ENCODE assay signal across 18 cellular contexts in genomic region chr1:11977625-11978024, GRCh38. TPM values are rescaled to one million over a fixed set of nuclear protein-coding genes. Genes with fewer than 3 reads are reported as not detected.
DNase-seq lines count a peak whose midpoint lies in the region; ATAC-seq and TF ChIP-seq lines count a peak whose summit lies in the region.
"Had no signal": no experiment of that assay in that cellular context is flagged by ENCODE, and none has a peak within 500 bp of the region (broad histone marks: within the 10 kb centered on the region; RNA-seq: fewer than 3 reads in every experiment).

No MANE protein-coding gene starts in this region.

- H3K9me3 Mint-ChIP-seq in Caco-2 (ENCODE audit: unreplicated experiment) = no peaks in the 10 kb centered on the region
- H3K9me3 Mint-ChIP-seq: activated CD4-positive, alpha-beta T cell treated with anti-CD3 and anti-CD28 coated beads, Interleukin-2, amount 10 ng/mL, durations not matched to agents 7 days and 5 days had no signal

- CTCF ChIA-PET in Caco-2 (lab: Charles Lee) = no interaction called here

- no peak overlapping the region for H3K4me3 ChIP-seq in Caco-2 (ENCODE audit: low read depth, low read length)
- H3K4me3 ChIP-seq in adipocyte (ENCODE audit: low read length) = no peak overlapping the region
- no peak overlapping the region for H3K4me3 ChIP-seq in fibroblast of villous mesenchyme (ENCODE audit: low read depth, low read length)
- H3K4me3 ChIP-seq: left lung, mucosa of descending colon had no signal

- H3K27me3 ChIP-seq in Caco-2 (replicated peaks; ENCODE audit: control insufficient read depth, insufficient read depth, low read length) = no peaks in the 10 kb centered on the region
- no peaks in the 10 kb centered on the region for H3K27me3 ChIP-seq in adipocyte (replicated peaks; ENCODE audit: control insufficient read depth, insufficient read depth, low read length)
- H3K27me3 ChIP-seq: left lung had no signal

- peaks cover 19% of the 10 kb centered on the region for H3K4me1 ChIP-seq in Caco-2
- peaks cover 26% of the 10 kb centered on the region for H3K4me1 ChIP-seq in adipocyte (ENCODE audit: control insufficient read depth, insufficient read depth, low read length)

- H3K36me3 Mint-ChIP-seq in Caco-2 (ENCODE audit: insufficient read depth, unreplicated experiment) = peaks cover 45% of the 10 kb centered on the region

- H3K27ac Mint-ChIP-seq in Caco-2 (ENCODE audit: unreplicated experiment) = peak overlapping the region; percentile 29
- H3K27ac Mint-ChIP-seq: activated CD4-positive, alpha-beta T cell treated with anti-CD3 and anti-CD28 coated beads, Interleukin-2, amount 10 ng/mL, durations not matched to agents 7 days and 5 days had no signal

- no peak for TF ChIP-seq CTCF in AG09319 (IDR thresholded peaks at IDR 0.05; ENCODE audit: low read depth, low read length)
- TF ChIP-seq CTCF in Caco-2 (IDR thresholded peaks at IDR 0.05; ENCODE audit: insufficient read depth in 1 of 2, low read depth in 1 of 2, low read length in 1 of 2, severe bottlenecking in 1 of 2, unreplicated experiment in 1 of 2) = no peak
- TF ChIP-seq CTCF in fibroblast of villous mesenchyme (IDR thresholded peaks at IDR 0.05; ENCODE audit: insufficient read depth, low read depth, low read length) = no peak

- H3K9me3 ChIP-seq in Caco-2 = no peaks in the 10 kb centered on the region
- H3K9me3 ChIP-seq in adipocyte (ENCODE audit: control insufficient read depth, low read length) = no peaks in the 10 kb centered on the region
- H3K9me3 ChIP-seq: left lung, mucosa of descending colon had no signal

- no TSS peak for BruUV-seq in Caco-2 (replicated peaks; lab: Mats Ljungman, UMichigan)

- H3K27me3 Mint-ChIP-seq in Caco-2 (ENCODE audit: insufficient read depth, unreplicated experiment) = no peaks in the 10 kb centered on the region
- H3K27me3 Mint-ChIP-seq: activated CD4-positive, alpha-beta T cell treated with anti-CD3 and anti-CD28 coated beads, Interleukin-2, amount 10 ng/mL, durations not matched to agents 7 days and 5 days had no signal

- DNase-seq in AG09319 (ENCODE audit: extremely low read depth, low read depth) (peak; percentile 57), Caco-2 (no peak), adipocyte (ENCODE audit: low read depth) (peak; percentile 92), fibroblast of villous mesenchyme (ENCODE audit: low read depth) (peak; percentile 70), NCI-H774 (lab: John Stamatoyannopoulos, UW) (no peak)
- no peak for DNase-seq in stimulated activated CD4-positive, alpha-beta T cell treated with anti-CD3 and anti-CD28 coated beads, Interleukin-1b, Interleukin-23, amount 100 ng/mL, for 48 hours
- DNase-seq: activated CD4-positive, alpha-beta T cell treated with anti-CD3 and anti-CD28 coated beads, Interleukin-2, amount 10 ng/mL, durations not matched to agents 7 days and 5 days; activated CD8-positive, alpha-beta memory T cell treated with anti-CD3 and anti-CD28 coated beads, Interleukin-2, amount 50 U/mL, for 4 hours; activated gamma-delta T cell; cortex of kidney; left lung; mucosa of descending colon; NCI-H1694; nucleus accumbens; stimulated activated CD4-positive, alpha-beta T cell treated with anti-CD3 and anti-CD28 coated beads, Interleukin-2, amount 100 ng/mL, for 24 hours; SW 1271 had no signal

- H3K36me3 ChIP-seq in Caco-2 (ENCODE audit: control insufficient read depth, insufficient read depth, low read length) = no peaks in the 10 kb centered on the region; the same call in none of the 2 replicates
- peaks cover 27% of the 10 kb centered on the region for H3K36me3 ChIP-seq in adipocyte (ENCODE audit: control insufficient read depth, insufficient read depth, low read length, severe bottlenecking)

- ATAC-seq in GM18498 (IDR thresholded peaks at IDR 0.05; ENCODE audit: unreplicated experiment) (no peak), GM18861 (IDR thresholded peaks at IDR 0.05; ENCODE audit: unreplicated experiment) (no peak)
- ATAC-seq: left lung, mucosa of descending colon had no signal

- peaks cover 19% of the 10 kb centered on the region for H3K4me1 Mint-ChIP-seq in Caco-2 (ENCODE audit: low read depth, unreplicated experiment)

- intact Hi-C loops in Caco-2 (cut with micrococcal nuclease; ENCODE audit: unreplicated experiment) = no loop called here

- POLR2A ChIA-PET in Caco-2 (lab: Charles Lee) = no interaction called here

- no peak overlapping the region for H3K4me3 Mint-ChIP-seq in Caco-2 (ENCODE audit: unreplicated experiment)
- H3K4me3 Mint-ChIP-seq: activated CD4-positive, alpha-beta T cell treated with anti-CD3 and anti-CD28 coated beads, Interleukin-2, amount 10 ng/mL, durations not matched to agents 7 days and 5 days had no signal

- no peak overlapping the region for H3K9ac ChIP-seq in adipocyte (ENCODE audit: low read length)

RNA-seq across cellular contexts. Expression of gene MFN2, which starts 2.6 kb away (rescaled TPM):
- 73.9 and 74.1 TPM in 2 replicates for total RNA-seq in Caco-2 (2022)
- 52.5 and 66.1 TPM in 2 replicates for total RNA-seq in fibroblast of villous mesenchyme

RNA-seq across cellular contexts. Expression of gene MIIP, which starts 41.7 kb away (rescaled TPM):
- 38.6 and 41.0 TPM in 2 replicates for total RNA-seq in Caco-2 (2022)
- total RNA-seq in fibroblast of villous mesenchyme = 32.0 and 34.8 TPM in 2 replicates

RNA-seq across cellular contexts. Expression of gene PLOD1, which starts 43.1 kb away (rescaled TPM):
- total RNA-seq in Caco-2 (2022) (89.3 and 91.7 TPM in 2 replicates), fibroblast of villous mesenchyme (309 and 324 TPM in 2 replicates)

RNA-seq across cellular contexts. Expression of gene KIAA2013, which starts 51.4 kb away (rescaled TPM):
- 46.1 and 47.3 TPM in 2 replicates for total RNA-seq in Caco-2 (2022)
- total RNA-seq in fibroblast of villous mesenchyme = 57.9 and 69.9 TPM in 2 replicates

Comparison
In these comparisons a context has a peak if more than half of its experiments do, and no peak if none do; other contexts are left out.
1. DNase-seq: peak in AG09319 (single experiment), adipocyte (single experiment) and fibroblast of villous mesenchyme (single experiment); none in Caco-2 (0 of 2), stimulated activated CD4-positive, alpha-beta T cell treated with anti-CD3 and anti-CD28 coated beads, Interleukin-1b, Interleukin-23, amount 100 ng/mL, for 48 hours (single experiment) and NCI-H774 (single experiment).